27 cellular contexts compared by ENCODE assay signal in genomic region chr10:19974138-19974537, GRCh38.
DNase-seq lines count a peak whose midpoint lies in the region; ATAC-seq, FAIRE-seq and TF ChIP-seq lines count a peak whose summit lies in the region.
"Had no signal": no experiment of that assay in that cellular context is flagged by ENCODE, and none has a peak within 500 bp of the region (broad histone marks: within the 10 kb centered on the region; RNA-seq: fewer than 3 reads in every experiment).

No MANE protein-coding gene starts in this region.

- DNase-seq in NOMO-1 treated with DMSO at 0.1 percent for 48 hours (lab: John Stamatoyannopoulos, UW; ENCODE audit: unreplicated experiment): peak; percentile 65
- DNase-seq in left lobe of liver (ENCODE audit: low spot score): no peak
- no peak for DNase-seq in H54 (ENCODE audit: insufficient read length, low spot score)
- no peak for DNase-seq in osteocyte (ENCODE audit: extremely low spot score, unreplicated experiment)
- no peak for DNase-seq in NCI-H82 (lab: John Stamatoyannopoulos, UW)
- no peak for DNase-seq in KG1 (lab: John Stamatoyannopoulos, UW)
- DNase-seq: activated CD4-positive, alpha-beta T cell treated with anti-CD3 and anti-CD28 coated beads for 1 hour; activated CD8-positive, alpha-beta T cell treated with anti-CD3 and anti-CD28 coated beads for 36 hours; activated effector memory CD4-positive, alpha-beta T cell treated with anti-CD3 and anti-CD28 coated beads, Interleukin-2, amount 50 U/mL, for 16 hours; activated naive CD8-positive, alpha-beta T cell treated with anti-CD3 and anti-CD28 coated beads for 36 hours; aorta; Calu3; cortex of kidney; DND-41; head of caudate nucleus; Karpas-422; NCI-H1694; NCI-H510A; NK-92 treated with Interleukin-12 subunit alpha and Interleukin-12 subunit beta, amount 100 ng/mL, for 24 hours; psoas muscle; stimulated activated CD4-positive, alpha-beta T cell treated with anti-CD3 and anti-CD28 coated beads, Interleukin-4, amount 100 ng/mL, for 4 hours; uterus had no signal

- H3K27ac Mint-ChIP-seq in osteocyte (ENCODE audit: unreplicated experiment): no peak overlapping the region
- H3K27ac Mint-ChIP-seq: activated CD8-positive, alpha-beta T cell treated with anti-CD3 and anti-CD28 coated beads for 36 hours; activated naive CD8-positive, alpha-beta T cell treated with anti-CD3 and anti-CD28 coated beads for 36 hours; stimulated activated memory B cell treated with anti-CD40 and anti-IgM and Interleukin-4, amounts not matched to agents 10 μg/mL and 1 μg/mL and 100 μg/mL, for 72 hours had no signal

- peak; percentile 62 for ATAC-seq in HG02938 (IDR thresholded peaks at IDR 0.05; ENCODE audit: unreplicated experiment)
- ATAC-seq in left lobe of liver: peak; percentile 30
- ATAC-seq: activated CD8-positive, alpha-beta T cell treated with anti-CD3 and anti-CD28 coated beads for 36 hours; psoas muscle; stimulated activated memory B cell treated with anti-CD40 and anti-IgM and Interleukin-4, amounts not matched to agents 10 μg/mL and 1 μg/mL and 100 μg/mL, for 72 hours had no signal

- TF ChIP-seq CTCF in osteocyte (IDR thresholded peaks at IDR 0.05): no peak

- peaks cover 2% of the 10 kb centered on the region for H3K36me3 Mint-ChIP-seq in osteocyte (ENCODE audit: unreplicated experiment)
- H3K36me3 Mint-ChIP-seq: activated naive CD8-positive, alpha-beta T cell treated with anti-CD3 and anti-CD28 coated beads for 36 hours; stimulated activated memory B cell treated with anti-CD40 and anti-IgM and Interleukin-4, amounts not matched to agents 10 μg/mL and 1 μg/mL and 100 μg/mL, for 72 hours had no signal

- peaks cover 2% of the 10 kb centered on the region for H3K27me3 Mint-ChIP-seq in osteocyte (ENCODE audit: unreplicated experiment)
- H3K27me3 Mint-ChIP-seq: activated CD8-positive, alpha-beta T cell treated with anti-CD3 and anti-CD28 coated beads for 36 hours; activated naive CD8-positive, alpha-beta T cell treated with anti-CD3 and anti-CD28 coated beads for 36 hours; stimulated activated memory B cell treated with anti-CD40 and anti-IgM and Interleukin-4, amounts not matched to agents 10 μg/mL and 1 μg/mL and 100 μg/mL, for 72 hours had no signal

- H3K4me1 Mint-ChIP-seq in osteocyte (ENCODE audit: unreplicated experiment): peaks cover under 1% of the 10 kb centered on the region
- H3K4me1 Mint-ChIP-seq: activated naive CD8-positive, alpha-beta T cell treated with anti-CD3 and anti-CD28 coated beads for 36 hours; stimulated activated memory B cell treated with anti-CD40 and anti-IgM and Interleukin-4, amounts not matched to agents 10 μg/mL and 1 μg/mL and 100 μg/mL, for 72 hours had no signal

- no peaks in the 10 kb centered on the region for H3K9me3 Mint-ChIP-seq in osteocyte (ENCODE audit: unreplicated experiment)
- H3K9me3 Mint-ChIP-seq: activated CD8-positive, alpha-beta T cell treated with anti-CD3 and anti-CD28 coated beads for 36 hours; activated naive CD8-positive, alpha-beta T cell treated with anti-CD3 and anti-CD28 coated beads for 36 hours had no signal

- no peak overlapping the region for H3K4me3 Mint-ChIP-seq in osteocyte (ENCODE audit: unreplicated experiment)
- H3K4me3 Mint-ChIP-seq: activated CD8-positive, alpha-beta T cell treated with anti-CD3 and anti-CD28 coated beads for 36 hours; activated naive CD8-positive, alpha-beta T cell treated with anti-CD3 and anti-CD28 coated beads for 36 hours; stimulated activated memory B cell treated with anti-CD40 and anti-IgM and Interleukin-4, amounts not matched to agents 10 μg/mL and 1 μg/mL and 100 μg/mL, for 72 hours had no signal

- no peak for FAIRE-seq in H54 (lab: Jason Lieb, UNC)
- FAIRE-seq: H1, RCC 7860, TTC549 had no signal

- no peak for TF ChIP-seq POLR2A in H54 (IDR thresholded peaks at IDR 0.05; ENCODE audit: low read depth, low read length)
